Comparison of ENCODE assay signal across 8 cellular contexts in genomic region chr16:48613061-48613957, GRCh38. TPM values are rescaled to one million over a fixed set of nuclear protein-coding genes. Genes with fewer than 3 reads are reported as not detected.
DNase-seq lines count a peak whose midpoint lies in the region; ATAC-seq, FAIRE-seq and TF ChIP-seq lines count a peak whose summit lies in the region.

No MANE protein-coding gene starts in this region.

- no peak for TF ChIP-seq POLR2A in H1 (IDR thresholded peaks at IDR 0.05; ENCODE audit: control extremely low read depth in 1 of 2, low read depth in 2 of 2, low read length in 2 of 2)

- no peak overlapping the region for H4K8ac ChIP-seq in H1 (ENCODE audit: extremely low read depth, insufficient read depth, low read length)

- peak overlapping the region in 1 of 4 experiments; percentile 44; a peak in 1 of 7 replicates for H3K9ac ChIP-seq in H1 (replicated peaks in 1 of 4; ENCODE audit: extremely low read depth in 1 of 4, low read depth in 3 of 4, low read length in 3 of 4)

- H3K79me2 ChIP-seq in H1 (ENCODE audit: control insufficient read depth in 1 of 2, insufficient read depth in 2 of 2, low read length in 2 of 2) = peaks cover 8 to 12% of the 10 kb centered on the region in 2 experiments; a peak in 3 of 4 replicates

- FAIRE-seq in H1 (lab: Jason Lieb, UNC) = no peak

- peak overlapping the region; percentile 33; the same call in 1 of the 2 replicates for H2AK5ac ChIP-seq in H1 (ENCODE audit: low read depth, low read length)

- no peaks in the 10 kb centered on the region for H3K79me1 ChIP-seq in H1 (ENCODE audit: low read depth, low read length)

- H3K23ac ChIP-seq in H1 (ENCODE audit: insufficient read length) = no peak overlapping the region

- H3K27ac ChIP-seq in heart right ventricle (peak overlapping the region in 9 of 10 donors; percentile 63 to 97 (median 75)), H1 (ENCODE audit: low read depth, low read length) (no peak overlapping the region; the same call in 1 of the 2 replicates)

- in situ Hi-C loops in G401 (cut with HindIII; ENCODE audit: low sequenced_read_pairs) = no loop called here

- TF ChIP-seq CTCF in heart right ventricle (IDR thresholded peaks at IDR 0.05) (no peak), H1 (IDR thresholded peaks at IDR 0.05; ENCODE audit: control extremely low read depth in 1 of 3, insufficient read depth in 1 of 3, low read depth in 1 of 3, low read length in 3 of 3) (no peak)

- TF ChIP-seq EP300 in H1 (IDR thresholded peaks at IDR 0.05; ENCODE audit: borderline replicate concordance in 1 of 2, low read depth in 2 of 2, low read length in 2 of 2) = no peak

- H2BK120ac ChIP-seq in H1 (replicated peaks; ENCODE audit: low read depth, low read length) = peak overlapping the region; percentile 34

- no peak overlapping the region for H3K56ac ChIP-seq in H1 (replicated peaks; ENCODE audit: insufficient read length, low read depth, low read length)

- no peaks in the 10 kb centered on the region for H3K27me3 ChIP-seq in heart right ventricle
- H3K27me3 ChIP-seq in H1 (replicated peaks in 1 of 4; ENCODE audit: control insufficient read depth in 3 of 4, extremely low read depth in 1 of 4, insufficient read depth in 3 of 4, low read length in 3 of 4) = no peaks in the 10 kb centered on the region

- peak overlapping the region; percentile 21 to 23; a peak in 1 of 4 replicates for H3K4me2 ChIP-seq in H1 (ENCODE audit: insufficient read depth in 1 of 2, low read depth in 2 of 2, low read length in 2 of 2)

- H3K4ac ChIP-seq in H1 (replicated peaks; ENCODE audit: insufficient read length, low read depth, low read length) = no peak overlapping the region

- H2BK12ac ChIP-seq in H1 (ENCODE audit: low read depth, low read length) = peak overlapping the region; percentile 68; the same call in 1 of the 2 replicates

- peaks cover 0 to 2% of the 10 kb centered on the region in 2 experiments for H4K20me1 ChIP-seq in H1 (replicated peaks in 1 of 2; ENCODE audit: control insufficient read depth in 1 of 2, insufficient read depth in 2 of 2, low read length in 2 of 2)

- no peak overlapping the region for H3K18ac ChIP-seq in H1 (ENCODE audit: extremely low read depth, low read length)

- H3K4me1 ChIP-seq in heart right ventricle (peaks cover 4 to 65% (median 55%) of the 10 kb centered on the region in 9 donors), H1 (replicated peaks in 1 of 4; ENCODE audit: control insufficient read depth in 3 of 4, insufficient read depth in 4 of 4, low read length in 3 of 4) (peaks cover 3 to 10% (median 8%) of the 10 kb centered on the region in 4 experiments; a peak in 5 of 7 replicates)

- H3K36me3 ChIP-seq in heart right ventricle = no peaks in the 10 kb centered on the region
- H3K36me3 ChIP-seq in H1 (ENCODE audit: control insufficient read depth in 2 of 4, insufficient read depth in 4 of 4, low read length in 3 of 4) = no peaks in the 10 kb centered on the region

- H2AFZ ChIP-seq in H1 (ENCODE audit: low read length) = peak overlapping the region; percentile 42; the same call in 1 of the 2 replicates

- POLR2A ChIA-PET in H1 (lab: Charles Lee; ENCODE audit: partially characterized antibody) = interaction anchor here (0.6 to 1.3 kb wide), 7 partner anchors 10 to 1277 kb away, joined by 3 to 5 read pairs (median 3); no protein-coding TSS in a partner anchor

- no peak overlapping the region for H3K14ac ChIP-seq in H1 (ENCODE audit: insufficient read length)

- CTCF ChIA-PET in H1 (lab: Charles Lee; ENCODE audit: partially characterized antibody) = interaction anchor here (0.8 to 2.1 kb wide), 4 partner anchors 10 to 244 kb away, joined by 3 to 15 read pairs (median 3); no protein-coding TSS in a partner anchor

- no peak for TF ChIP-seq RAD21 in H1 (IDR thresholded peaks at IDR 0.05 in 1 of 2, conservative IDR thresholded peaks at IDR 0.05 in 1 of 2; ENCODE audit: low read depth in 2 of 2, low read length in 2 of 2)

- peaks cover 2% of the 10 kb centered on the region; the same call in 1 of the 2 replicates for H3K23me2 ChIP-seq in H1 (ENCODE audit: low read depth, low read length)

- WGBS in heart right ventricle, 2 donors = 43% methylated on average over 5 of the region's 5 CpGs
- 66% methylated on average over 4 of the region's 5 CpGs; no CpG with 5 or more reads in 1 of the 2 experiments for WGBS in H1 (ENCODE audit: extremely low coverage in 1 of 2, insufficient coverage in 1 of 2, insufficient read length in 1 of 2, insufficient replicate concordance in 2 of 2, low coverage in 1 of 2, low lambda C conversion rate in 2 of 2, missing lambda C conversion rate in 1 of 2), 2 experiments

- H4K91ac ChIP-seq in H1 (replicated peaks; ENCODE audit: insufficient read length, low read length) = no peak overlapping the region

- H2BK15ac ChIP-seq in H1 (ENCODE audit: low read length) = no peak overlapping the region

- intact Hi-C loops in heart right ventricle (cut with DNase I) (loop anchor here in 4 of 10 donors (5.0 to 10.0 kb wide), 4 partner anchors 71 to 246 kb away; partner anchors contain the start of gene SIAH1 (in 3 of the 4)), Right ventricle myocardium superior (cut with DNase I) (loop anchor here (5.0 kb wide), 1 partner anchor 246 kb away; no protein-coding TSS in a partner anchor)

- H3K4me3 ChIP-seq in heart right ventricle = no peak overlapping the region
- no peak overlapping the region; a peak in 1 of 8 replicates for H3K4me3 ChIP-seq in H1 (ENCODE audit: extremely low read depth in 1 of 4, insufficient read depth in 2 of 4, low read depth in 3 of 4, low read length in 4 of 4)

- H2BK5ac ChIP-seq in H1 (ENCODE audit: low read depth, low read length) = no peak overlapping the region

- DNase-seq in heart right ventricle (no peak), Right ventricle myocardium superior (no peak), H1 (ENCODE audit: low read depth in 1 of 2, low spot score in 2 of 2) (no peak), NCI-H2196 (lab: John Stamatoyannopoulos, UW; ENCODE audit: unreplicated experiment) (no peak), G401 (ENCODE audit: low spot score) (no peak)
- peak; percentile 25 for DNase-seq in activated CD4-positive, alpha-beta T cell treated with anti-CD3 and anti-CD28 coated beads for 1 hour
- DNase-seq in stimulated activated CD4-positive, alpha-beta T cell treated with anti-CD3 and anti-CD28 coated beads, Interleukin-2, amount 100 ng/mL, for 24 hours = peak; percentile 47 to 56

- ATAC-seq in heart right ventricle (no peak), Right ventricle myocardium superior (ENCODE audit: poor library complexity) (no peak), HG03520 (IDR thresholded peaks at IDR 0.05; ENCODE audit: unreplicated experiment) (peak; percentile 26)

- H4K5ac ChIP-seq in H1 (ENCODE audit: insufficient read length, low read depth, low read length) = no peak overlapping the region

- H2BK20ac ChIP-seq in H1 (ENCODE audit: low read length) = no peak overlapping the region; the same call in 1 of the 2 replicates

- H3K9me3 ChIP-seq in heart right ventricle (no peaks in the 10 kb centered on the region), H1 (ENCODE audit: insufficient read depth in 2 of 2, low read depth in 1 of 2, low read length in 1 of 2) (no peaks in the 10 kb centered on the region)

TF ChIP-seq in H1, 55 proteins besides CTCF, POLR2A, EP300 and RAD21:
- TF ChIP-seq USF2 (IDR thresholded peaks at IDR 0.05; ENCODE audit: low read length) = no peak
- TF ChIP-seq EZH2 (IDR thresholded peaks at IDR 0.05; ENCODE audit: low read depth, low read length, severe bottlenecking) = no peak
- TF ChIP-seq BACH1 (IDR thresholded peaks at IDR 0.05; ENCODE audit: low read length) = no peak
- TF ChIP-seq JUND (IDR thresholded peaks at IDR 0.05; ENCODE audit: low read length) = no peak
- no peak for TF ChIP-seq TBP (IDR thresholded peaks at IDR 0.05; ENCODE audit: low read depth, low read length)
- no peak for TF ChIP-seq HDAC6 (IDR thresholded peaks at IDR 0.05; ENCODE audit: low read depth, low read length)
- TF ChIP-seq GTF2F1 (IDR thresholded peaks at IDR 0.05; ENCODE audit: borderline replicate concordance, low read depth, low read length) = no peak
- no peak for TF ChIP-seq RFX5 (IDR thresholded peaks at IDR 0.05; ENCODE audit: borderline replicate concordance, low read depth, low read length)
- TF ChIP-seq CBX8 (IDR thresholded peaks at IDR 0.05; ENCODE audit: borderline replicate concordance, low read depth, low read length) = no peak
TF ChIP-seq in H1: peak in this region for 0.

RNA-seq across cellular contexts. Expression of gene N4BP1, which starts 3.3 kb away (rescaled TPM):
- total RNA-seq in heart right ventricle (10 to 100 TPM; 18.4 to 27.9 (median 21.5) TPM), Right ventricle myocardium superior (21.3 TPM)
- polyA plus RNA-seq in heart right ventricle (1 to 10 TPM; 6.2 to 9.6 TPM), H1 (2011; rRNA removed) (13.5 TPM in 2 replicates)
- 33.1 and 33.4 TPM in 2 replicates for total RNA-seq in H1 (2021; fragmentation: NEBNext Ultra II Directional; extraction: Animal tissue kit (Norgen Biotek cat#: 25700))
- polyA plus RNA-seq in H1 (2011; cell fraction: cytosol; rRNA removed) = 9.5 TPM
- polyA plus RNA-seq in H1 (2011; cell fraction: nucleus; rRNA removed) = 15.5 TPM
- polyA plus RNA-seq in H1 (2012, experiment 1 of 2) = 14.9 to 24.2 TPM (median 20.0 TPM) in 4 replicates
- 2.8 TPM for polyA plus RNA-seq in H1 (2012, experiment 2 of 2)
- polyA plus RNA-seq in H1 (2013, experiment 1 of 2) = 15.9 TPM
- 17.5 TPM for polyA plus RNA-seq in H1 (2013, experiment 2 of 2)
- 15.0 and 18.8 TPM in 2 replicates for polyA minus RNA-seq in H1 (2011; rRNA and poly(A)+ RNA removed)
- 26.5 TPM for polyA minus RNA-seq in H1 (2011; cell fraction: cytosol; rRNA and poly(A)+ RNA removed)
- 33.1 TPM for polyA minus RNA-seq in H1 (2011; cell fraction: nucleus; rRNA and poly(A)+ RNA removed)
- total RNA-seq in G401 (2014; rRNA removed; shearing (Covaris generic)) = 11.4 and 28.3 TPM in 2 replicates

Comparison
In these comparisons a context has a peak if more than half of its experiments do, and no peak if none do; other contexts are left out.
1. DNase-seq: peak in activated CD4-positive, alpha-beta T cell treated with anti-CD3 and anti-CD28 coated beads for 1 hour (single experiment) and stimulated activated CD4-positive, alpha-beta T cell treated with anti-CD3 and anti-CD28 coated beads, Interleukin-2, amount 100 ng/mL, for 24 hours (2 of 2); none in heart right ventricle (0 of 2), Right ventricle myocardium superior (single experiment), H1 (0 of 2), NCI-H2196 (single experiment) and G401 (single experiment).